Comparison of ENCODE assay signal across 1 cellular context in the genomic region with DNA sequence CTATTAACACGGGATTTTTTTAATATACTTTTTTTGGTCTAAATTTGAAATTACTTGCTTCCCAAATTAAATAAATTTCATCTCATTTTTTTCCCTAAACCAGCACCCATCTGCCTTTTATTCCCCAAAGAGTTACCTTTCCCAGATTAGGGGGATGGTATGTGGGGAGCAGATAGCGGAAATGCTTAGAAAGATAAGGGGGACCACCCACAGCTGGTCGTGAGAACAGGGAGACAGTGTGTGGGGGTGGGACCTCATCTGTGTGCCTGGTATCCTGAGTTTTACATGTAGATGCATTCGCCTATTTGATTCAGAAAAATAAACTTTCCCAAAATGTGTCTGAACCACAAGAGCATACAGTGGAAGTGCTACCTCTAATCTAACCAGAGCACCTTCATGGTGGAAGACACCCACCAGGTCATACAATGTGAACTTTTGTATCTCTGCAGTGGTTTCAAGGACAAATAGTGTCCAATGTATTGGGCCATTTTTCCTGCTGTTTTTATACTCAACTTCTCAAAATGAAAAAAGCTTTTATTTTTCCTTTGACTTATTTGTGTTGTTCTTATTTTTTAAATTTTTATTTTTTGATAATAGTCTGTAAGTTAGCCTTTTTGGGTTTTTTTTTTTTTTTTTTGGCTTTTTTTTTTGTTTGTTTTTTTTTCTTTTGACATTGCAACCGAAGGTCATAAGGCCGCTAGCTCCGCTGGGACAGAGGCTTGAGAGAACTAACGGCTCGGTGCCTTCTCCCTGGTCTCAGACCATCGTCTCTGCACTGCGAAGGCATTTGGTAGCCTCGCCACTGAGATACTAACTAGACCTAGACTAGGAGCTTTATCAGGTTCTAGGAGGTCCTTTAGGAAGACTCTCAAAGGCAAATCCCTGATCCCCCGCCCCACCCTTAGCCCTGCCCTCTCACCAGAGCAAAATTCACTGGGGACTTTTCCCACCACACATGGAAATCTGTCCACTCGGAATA.
TF ChIP-seq lines count a peak whose summit lies in the region.

No MANE protein-coding gene starts in this region.

TF ChIP-seq in WTC11, 78 proteins besides CTCF, POLR2A, EP300 and RAD21 (continued from another document):
- TF ChIP-seq, protein P1, sequence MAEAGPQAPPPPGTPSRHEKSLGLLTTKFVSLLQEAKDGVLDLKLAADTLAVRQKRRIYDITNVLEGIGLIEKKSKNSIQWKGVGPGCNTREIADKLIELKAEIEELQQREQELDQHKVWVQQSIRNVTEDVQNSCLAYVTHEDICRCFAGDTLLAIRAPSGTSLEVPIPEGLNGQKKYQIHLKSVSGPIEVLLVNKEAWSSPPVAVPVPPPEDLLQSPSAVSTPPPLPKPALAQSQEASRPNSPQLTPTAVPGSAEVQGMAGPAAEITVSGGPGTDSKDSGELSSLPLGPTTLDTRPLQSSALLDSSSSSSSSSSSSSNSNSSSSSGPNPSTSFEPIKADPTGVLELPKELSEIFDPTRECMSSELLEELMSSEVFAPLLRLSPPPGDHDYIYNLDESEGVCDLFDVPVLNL (CRISPR knock-in tag; IDR thresholded peaks at IDR 0.05; ENCODE audit: borderline replicate concordance, low read depth) = no peak
- no peak for TF ChIP-seq NFATC4 (CRISPR knock-in tag; IDR thresholded peaks at IDR 0.05)
